In the genomic region with DNA sequence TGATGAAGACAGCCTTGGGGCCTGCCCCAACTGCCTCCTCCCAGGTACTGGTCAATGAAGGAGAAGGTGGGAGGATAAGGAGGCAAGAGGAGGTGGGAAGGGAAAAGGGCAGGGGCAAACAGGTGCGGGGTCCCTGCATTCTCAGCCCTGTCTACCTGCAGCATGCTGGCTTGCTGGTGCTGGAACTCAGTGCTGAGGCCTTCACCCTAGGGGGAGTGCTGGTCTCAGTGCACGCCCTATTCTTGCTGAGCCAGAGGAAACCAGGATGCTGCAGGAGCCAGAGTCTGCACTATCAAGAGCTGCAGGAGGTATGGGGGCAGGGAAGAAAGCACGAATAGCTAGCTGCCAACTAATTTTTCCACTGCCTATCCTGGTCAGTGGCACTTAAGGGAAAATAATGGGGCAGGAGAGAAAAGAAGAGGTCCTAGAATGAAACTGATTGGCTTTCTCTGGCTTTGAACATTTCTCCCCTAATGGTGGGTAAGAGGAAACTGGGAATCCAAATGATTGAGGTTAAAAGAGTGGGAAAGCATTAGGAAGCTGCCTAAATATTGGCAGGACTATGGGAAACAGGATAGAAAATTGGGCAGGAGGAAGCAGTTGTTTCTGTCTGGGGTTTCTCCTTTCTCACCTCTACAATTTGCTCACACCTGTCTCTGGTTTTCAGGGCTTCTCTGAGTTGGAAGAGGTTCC, we compare ENCODE assay signal across 10 cellular contexts. TPM values are rescaled to one million over a fixed set of nuclear protein-coding genes. Genes with fewer than 3 reads are reported as not detected.
DNase-seq lines count a peak whose midpoint lies in the region; ATAC-seq and TF ChIP-seq lines count a peak whose summit lies in the region.
"Had no signal": no experiment of that assay in that cellular context is flagged by ENCODE, and none has a peak within 500 bp of the region (broad histone marks: within the 10 kb centered on the region; RNA-seq: fewer than 3 reads in every experiment).

No MANE protein-coding gene starts in this region.

- peak overlapping the region; percentile 98 for H3K27ac Mint-ChIP-seq in activated CD8-positive, alpha-beta memory T cell treated with anti-CD3 and anti-CD28 coated beads, Interleukin-2, amount 10 ng/mL, durations not matched to agents 7 days and 5 days

- peak overlapping the region; percentile 95 for H3K4me3 ChIP-seq in iPS-15b (ENCODE audit: low read depth, low read length)
- peak overlapping the region; percentile 66 for H3K4me3 ChIP-seq in suprapubic skin

- peaks cover 4% of the 10 kb centered on the region for H3K36me3 Mint-ChIP-seq in activated CD8-positive, alpha-beta memory T cell treated with anti-CD3 and anti-CD28 coated beads, Interleukin-2, amount 10 ng/mL, durations not matched to agents 7 days and 5 days

- H3K27me3 ChIP-seq in iPS-15b (ENCODE audit: control insufficient read depth, insufficient read depth, low read length), result no peaks in the 10 kb centered on the region
- H3K27me3 ChIP-seq in suprapubic skin, result no peaks in the 10 kb centered on the region

- H3K9me3 Mint-ChIP-seq in activated CD8-positive, alpha-beta memory T cell treated with anti-CD3 and anti-CD28 coated beads, Interleukin-2, amount 10 ng/mL, durations not matched to agents 7 days and 5 days (ENCODE audit: low read depth), result no peaks in the 10 kb centered on the region

- no peaks in the 10 kb centered on the region for H3K36me3 ChIP-seq in iPS-15b (ENCODE audit: control insufficient read depth, insufficient read depth, low read length)
- H3K36me3 ChIP-seq in suprapubic skin, result no peaks in the 10 kb centered on the region

- no peak for TF ChIP-seq CTCF in suprapubic skin (IDR thresholded peaks at IDR 0.05)

- DNase-seq in activated CD8-positive, alpha-beta memory T cell treated with anti-CD3 and anti-CD28 coated beads, Interleukin-2, amount 10 ng/mL, durations not matched to agents 7 days and 5 days, result no peak
- DNase-seq in activated CD8-positive, alpha-beta memory T cell treated with anti-CD3 and anti-CD28 coated beads for 24 hours, result no peak
- DNase-seq in UCSD-AML1 (lab: John Stamatoyannopoulos, UW; ENCODE audit: unreplicated experiment), result peak; percentile 19
- DNase-seq in suprapubic skin (ENCODE audit: low spot score in 2 of 2), result peak in 1 of 2 donors; percentile 66
- no peak for DNase-seq in T1000 (lab: John Stamatoyannopoulos, UW)
- no peak for DNase-seq in ureter (ENCODE audit: low spot score)
- no peak for DNase-seq in dermis blood vessel endothelial cell

- CTCF ChIA-PET in activated CD8-positive, alpha-beta memory T cell treated with anti-CD3 and anti-CD28 coated beads, Interleukin-2, amount 10 ng/mL, durations not matched to agents 7 days and 5 days (lab: Charles Lee), result interaction anchor here (0.7 to 12.5 kb wide), 15 partner anchors 11 to 642 kb away, joined by 3 to 339 read pairs (median 4); a partner anchor contains a TSS

- peak overlapping the region; percentile 97 for H3K4me3 Mint-ChIP-seq in activated CD8-positive, alpha-beta memory T cell treated with anti-CD3 and anti-CD28 coated beads, Interleukin-2, amount 10 ng/mL, durations not matched to agents 7 days and 5 days

- no peak overlapping the region for H3K9ac ChIP-seq in iPS-15b (ENCODE audit: low read depth, low read length)

- no peak for ATAC-seq in activated CD8-positive, alpha-beta memory T cell treated with anti-CD3 and anti-CD28 coated beads, Interleukin-2, amount 10 ng/mL, durations not matched to agents 7 days and 5 days

- no peak overlapping the region for H3K27ac ChIP-seq in suprapubic skin

- WGBS in suprapubic skin, result 53% methylated on average over 3 of the region's 3 CpGs

- H3K9me3 ChIP-seq in iPS-15b (ENCODE audit: control insufficient read depth, insufficient read depth, low read length) (no peaks in the 10 kb centered on the region), suprapubic skin (no peaks in the 10 kb centered on the region)

- peaks cover 13% of the 10 kb centered on the region for H3K27me3 Mint-ChIP-seq in activated CD8-positive, alpha-beta memory T cell treated with anti-CD3 and anti-CD28 coated beads, Interleukin-2, amount 10 ng/mL, durations not matched to agents 7 days and 5 days

- H3K4me1 Mint-ChIP-seq in activated CD8-positive, alpha-beta memory T cell treated with anti-CD3 and anti-CD28 coated beads, Interleukin-2, amount 10 ng/mL, durations not matched to agents 7 days and 5 days, result peaks cover 52% of the 10 kb centered on the region

- TF ChIP-seq EP300 in suprapubic skin (IDR thresholded peaks at IDR 0.05), result no peak

- no peak for TF ChIP-seq POLR2A in suprapubic skin (IDR thresholded peaks at IDR 0.05)

- H3K4me1 ChIP-seq in iPS-15b (ENCODE audit: control insufficient read depth, insufficient read depth, low read length) (peaks cover 31% of the 10 kb centered on the region), suprapubic skin (peaks cover 78% of the 10 kb centered on the region)

RNA-seq across cellular contexts. Expression of a gene that starts 1.8 kb away (rescaled TPM):
- not detected for total RNA-seq in activated CD8-positive, alpha-beta memory T cell treated with anti-CD3 and anti-CD28 coated beads, Interleukin-2, amount 10 ng/mL, durations not matched to agents 7 days and 5 days
- total RNA-seq in suprapubic skin (1 to 10 TPM in 1 of 4 donors, under 1 TPM in 2, not detected in 1; 0.53 to 2.0 (median 0.83) TPM), ureter (1.6 TPM), dermis blood vessel endothelial cell (0.19 TPM in 1 of 2 replicates, not detected in the other)

RNA-seq across cellular contexts. Expression of a gene that starts 4.2 kb away (rescaled TPM):
- 1 to 10 TPM; 5.8 to 5.9 TPM for total RNA-seq in activated CD8-positive, alpha-beta memory T cell treated with anti-CD3 and anti-CD28 coated beads, Interleukin-2, amount 10 ng/mL, durations not matched to agents 7 days and 5 days
- total RNA-seq in suprapubic skin (10 to 100 TPM; 44.2 to 70.0 (median 56.7) TPM), ureter (47.2 TPM), dermis blood vessel endothelial cell (5.1 and 7.0 TPM in 2 replicates)

RNA-seq across cellular contexts. Expression of a gene that starts 32.5 kb away (rescaled TPM):
- total RNA-seq in activated CD8-positive, alpha-beta memory T cell treated with anti-CD3 and anti-CD28 coated beads, Interleukin-2, amount 10 ng/mL, durations not matched to agents 7 days and 5 days, result under 1 TPM in 1 of 2 experiments, not detected in 1; 0.09 TPM
- total RNA-seq in suprapubic skin (10 to 100 TPM; 14.4 to 22.8 (median 17.6) TPM), ureter (41.2 TPM), dermis blood vessel endothelial cell (6.2 and 7.3 TPM in 2 replicates)

RNA-seq across cellular contexts. Expression of a gene that starts 45.0 kb away (rescaled TPM):
- not detected for total RNA-seq in activated CD8-positive, alpha-beta memory T cell treated with anti-CD3 and anti-CD28 coated beads, Interleukin-2, amount 10 ng/mL, durations not matched to agents 7 days and 5 days
- not detected for total RNA-seq in suprapubic skin
- not detected for total RNA-seq in ureter
- not detected in 2 replicates for total RNA-seq in dermis blood vessel endothelial cell
- total RNA-seq: lung, SK-MEL-5 had no signal

RNA-seq across cellular contexts. Expression of a gene that starts 53.2 kb away (rescaled TPM):
- not detected for total RNA-seq in activated CD8-positive, alpha-beta memory T cell treated with anti-CD3 and anti-CD28 coated beads, Interleukin-2, amount 10 ng/mL, durations not matched to agents 7 days and 5 days
- total RNA-seq in suprapubic skin, result not detected
- not detected for total RNA-seq in ureter
- total RNA-seq in dermis blood vessel endothelial cell, result not detected in 2 replicates
- total RNA-seq: lung, SK-MEL-5 had no signal
